ENCODE assay signal across 29 cellular contexts in the genomic region with DNA sequence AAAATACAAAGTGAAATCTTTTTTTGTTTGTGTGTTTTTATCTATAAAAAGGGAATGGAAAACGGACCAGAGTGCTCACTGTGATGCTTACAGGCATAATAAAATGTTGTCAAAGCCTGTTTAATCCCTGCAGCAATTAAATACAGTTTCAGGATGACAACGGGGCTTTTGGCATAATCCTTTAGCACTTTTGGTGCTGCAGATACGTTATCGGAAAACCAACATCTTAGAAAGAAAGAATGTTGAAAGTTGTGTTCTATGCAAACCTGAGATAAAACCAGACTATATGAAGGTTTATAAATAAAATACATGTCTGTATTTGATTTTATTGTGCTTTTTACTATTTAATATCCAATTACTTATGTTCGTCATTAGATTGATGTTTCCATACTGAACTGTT.
"Had no signal": no experiment of that assay in that cellular context is flagged by ENCODE, and none has a peak within 500 bp of the region (broad histone marks: within the 10 kb centered on the region; RNA-seq: fewer than 3 reads in every experiment).

No MANE protein-coding gene starts in this region.

- H2AFZ ChIP-seq: neural progenitor cell, parathyroid adenoma had no signal

- H3K4me3 Mint-ChIP-seq: natural killer cell; nephron; neural progenitor cell; stimulated activated effector memory CD8-positive, alpha-beta T cell treated with anti-CD3 and anti-CD28 coated beads, Interleukin-12 subunit alpha, Interleukin-12 subunit beta, amount 100 ng/mL, for 72 hours; stimulated activated naive B cell treated with anti-CD40 and anti-IgM and Interleukin-4, amounts not matched to agents 10 μg/mL and 1 μg/mL and 100 μg/mL, for 72 hours; stimulated activated naive CD8-positive, alpha-beta T cell treated with anti-CD3 and anti-CD28 coated beads, Interleukin-15, Interleukin-2, amounts not matched to agents 100 ng/mL and 50 ng/mL, for 24 hours; type B pancreatic cell had no signal

- H3K9ac ChIP-seq: neural progenitor cell, parathyroid adenoma had no signal

- FAIRE-seq: small intestine had no signal

- H3K27ac Mint-ChIP-seq: natural killer cell; nephron; neural progenitor cell; progenitor cell of endocrine pancreas; stimulated activated effector memory CD8-positive, alpha-beta T cell treated with anti-CD3 and anti-CD28 coated beads, Interleukin-12 subunit alpha, Interleukin-12 subunit beta, amount 100 ng/mL, for 72 hours; stimulated activated naive B cell treated with anti-CD40 and anti-IgM and Interleukin-4, amounts not matched to agents 10 μg/mL and 1 μg/mL and 100 μg/mL, for 72 hours; stimulated activated naive CD8-positive, alpha-beta T cell treated with anti-CD3 and anti-CD28 coated beads, Interleukin-15, Interleukin-2, amounts not matched to agents 100 ng/mL and 50 ng/mL, for 24 hours; type B pancreatic cell had no signal

- H3K36me3 Mint-ChIP-seq: natural killer cell; neural progenitor cell; stimulated activated effector memory CD8-positive, alpha-beta T cell treated with anti-CD3 and anti-CD28 coated beads, Interleukin-12 subunit alpha, Interleukin-12 subunit beta, amount 100 ng/mL, for 72 hours; stimulated activated naive B cell treated with anti-CD40 and anti-IgM and Interleukin-4, amounts not matched to agents 10 μg/mL and 1 μg/mL and 100 μg/mL, for 72 hours; type B pancreatic cell had no signal

- H3K4me1 Mint-ChIP-seq: natural killer cell; nephron; neural progenitor cell; stimulated activated effector memory CD8-positive, alpha-beta T cell treated with anti-CD3 and anti-CD28 coated beads, Interleukin-12 subunit alpha, Interleukin-12 subunit beta, amount 100 ng/mL, for 72 hours; stimulated activated naive B cell treated with anti-CD40 and anti-IgM and Interleukin-4, amounts not matched to agents 10 μg/mL and 1 μg/mL and 100 μg/mL, for 72 hours had no signal

- H3K4me2 ChIP-seq: neural progenitor cell had no signal

- H3K9me3 Mint-ChIP-seq: natural killer cell; nephron; neural progenitor cell; stimulated activated effector memory CD8-positive, alpha-beta T cell treated with anti-CD3 and anti-CD28 coated beads, Interleukin-12 subunit alpha, Interleukin-12 subunit beta, amount 100 ng/mL, for 72 hours; stimulated activated naive B cell treated with anti-CD40 and anti-IgM and Interleukin-4, amounts not matched to agents 10 μg/mL and 1 μg/mL and 100 μg/mL, for 72 hours; stimulated activated naive CD8-positive, alpha-beta T cell treated with anti-CD3 and anti-CD28 coated beads, Interleukin-15, Interleukin-2, amounts not matched to agents 100 ng/mL and 50 ng/mL, for 24 hours; type B pancreatic cell had no signal

- H3K4me3 ChIP-seq: neural progenitor cell, ovary, psoas muscle, right lobe of liver, sigmoid colon, suprapubic skin, testis, tibial artery, transverse colon, upper lobe of right lung, uterus had no signal

- H3K36me3 ChIP-seq: neural progenitor cell, ovary, right lobe of liver, sigmoid colon, suprapubic skin, tibial artery, transverse colon, upper lobe of right lung, uterus had no signal

- H3K4me1 ChIP-seq: neural progenitor cell, parathyroid adenoma, psoas muscle, right lobe of liver, sigmoid colon, suprapubic skin, testis, tibial artery, transverse colon, upper lobe of right lung, uterus had no signal

- DNase-seq: natural killer cell; occipital lobe; ovary; posterior cingulate gyrus; psoas muscle; right cardiac atrium; right lobe of liver; sigmoid colon; small intestine; stimulated activated CD4-positive, alpha-beta T cell treated with anti-CD3 and anti-CD28 coated beads, Interleukin-15, amount 100 ng/mL, for 24 hours; stimulated activated CD4-positive, alpha-beta T cell treated with anti-CD3 and anti-CD28 coated beads, Interleukin-2, amount 100 ng/mL, for 24 hours; stimulated activated CD4-positive, alpha-beta T cell treated with anti-CD3 and anti-CD28 coated beads, Interleukin-2, amount 100 ng/mL, for 48 hours; stimulated activated CD4-positive, alpha-beta T cell treated with anti-CD3 and anti-CD28 coated beads, Interleukin-4, amount 100 ng/mL, for 24 hours; stimulated activated naive B cell treated with anti-CD40 and anti-IgM and Interleukin-4, amounts not matched to agents 10 μg/mL and 1 μg/mL and 100 μg/mL, for 72 hours; stimulated activated naive CD4-positive, alpha-beta T cell treated with Interleukin-2 at 50 U/mL for 16 hours; substantia nigra; testis; tibial artery; transverse colon; upper lobe of right lung; uterus had no signal

- H3K27me3 Mint-ChIP-seq: progenitor cell of endocrine pancreas, type B pancreatic cell had no signal

- H3K27me3 ChIP-seq: neural progenitor cell, ovary, right lobe of liver, sigmoid colon, suprapubic skin, testis, tibial artery, transverse colon, upper lobe of right lung, uterus had no signal

- H3K9me3 ChIP-seq: ovary, psoas muscle, right lobe of liver, sigmoid colon, suprapubic skin, testis, tibial artery, transverse colon, upper lobe of right lung, uterus had no signal

- H3K79me2 ChIP-seq: parathyroid adenoma had no signal

- ATAC-seq: natural killer cell; psoas muscle; right cardiac atrium; right lobe of liver; stimulated activated effector memory CD8-positive, alpha-beta T cell treated with anti-CD3 and anti-CD28 coated beads, Interleukin-12 subunit alpha, Interleukin-12 subunit beta, amount 100 ng/mL, for 72 hours; stimulated activated naive B cell treated with anti-CD40 and anti-IgM and Interleukin-4, amounts not matched to agents 10 μg/mL and 1 μg/mL and 100 μg/mL, for 72 hours; upper lobe of right lung had no signal

- H3K27ac ChIP-seq: neural progenitor cell, ovary, parathyroid adenoma, psoas muscle, right lobe of liver, sigmoid colon, suprapubic skin, testis, tibial artery, transverse colon, upper lobe of right lung, uterus had no signal
